ENCODE assay signal across 21 cellular contexts in genomic region chr2:231869704-231870103, GRCh38. TPM values are rescaled to one million over a fixed set of nuclear protein-coding genes. Genes with fewer than 3 reads are reported as not detected.
DNase-seq lines count a peak whose midpoint lies in the region; TF ChIP-seq lines count a peak whose summit lies in the region.
"Had no signal": no experiment of that assay in that cellular context is flagged by ENCODE, and none has a peak within 500 bp of the region (broad histone marks: within the 10 kb centered on the region; RNA-seq: fewer than 3 reads in every experiment).

No MANE protein-coding gene starts in this region.

- no peaks in the 10 kb centered on the region for H3K4me1 Mint-ChIP-seq in T-helper 2 cell treated with Interferon-gamma antibody and Interleukin-4, amounts not matched to agents 5 μg/mL and 100 μg/mL, for 36 hours (ENCODE audit: low read depth)
- no peaks in the 10 kb centered on the region for H3K4me1 Mint-ChIP-seq in MCF 10A (ENCODE audit: insufficient read depth, unreplicated experiment)
- H3K4me1 Mint-ChIP-seq in dendritic cell treated with granulocyte-macrophage colony-stimulating factor and Interleukin-4, amounts not matched to agents 40 ng/mL and 50 ng/mL, for 4 days (ENCODE audit: low read depth): no peaks in the 10 kb centered on the region
- no peaks in the 10 kb centered on the region for H3K4me1 Mint-ChIP-seq in nephron progenitor cell
- H3K4me1 Mint-ChIP-seq: B cell; CD4-positive, CD25-positive, alpha-beta regulatory T cell; H9 had no signal

- CTCF ChIA-PET in MCF 10A (lab: Yijun Ruan, JAX): interaction anchor here (1.3 kb wide), 1 partner anchor 15 kb away, joined by 4 read pairs; no protein-coding TSS in a partner anchor

- BruUV-seq in MCF 10A (replicated peaks; lab: Mats Ljungman, UMichigan): no TSS peak

- no peak overlapping the region for H3K4me3 ChIP-seq in breast epithelium
- H3K4me3 ChIP-seq in HAP-1: no peak overlapping the region
- H3K4me3 ChIP-seq: BLaER1, GM23248 had no signal

- no peak overlapping the region for H3K27ac ChIP-seq in breast epithelium
- H3K27ac ChIP-seq: 22Rv1, BLaER1, C4-2B, GM23248 had no signal

- H3K36me3 Mint-ChIP-seq in T-helper 2 cell treated with Interferon-gamma antibody and Interleukin-4, amounts not matched to agents 5 μg/mL and 100 μg/mL, for 36 hours (ENCODE audit: low read depth): no peaks in the 10 kb centered on the region
- no peaks in the 10 kb centered on the region for H3K36me3 Mint-ChIP-seq in MCF 10A (ENCODE audit: insufficient read depth, unreplicated experiment)
- peaks cover 6% of the 10 kb centered on the region for H3K36me3 Mint-ChIP-seq in dendritic cell treated with granulocyte-macrophage colony-stimulating factor and Interleukin-4, amounts not matched to agents 40 ng/mL and 50 ng/mL, for 4 days (ENCODE audit: low read depth)
- peaks cover 9% of the 10 kb centered on the region for H3K36me3 Mint-ChIP-seq in nephron progenitor cell (ENCODE audit: low read depth)
- H3K36me3 Mint-ChIP-seq: CD4-positive, CD25-positive, alpha-beta regulatory T cell; CD8-positive, alpha-beta T cell had no signal

- TF ChIP-seq POLR2A in breast epithelium (IDR thresholded peaks at IDR 0.05): no peak

- intact Hi-C loops in MCF 10A (cut with micrococcal nuclease) (no loop called here), breast epithelium (cut with DNase I; ENCODE audit: low total_unique reads) (no loop called here)
- intact Hi-C loops in dendritic cell treated with granulocyte-macrophage colony-stimulating factor and Interleukin-4, amounts not matched to agents 40 ng/mL and 50 ng/mL, for 4 days (cut with micrococcal nuclease): no loop called here

- H3K27me3 ChIP-seq in breast epithelium: peaks cover 0 to 4% of the 10 kb centered on the region in 2 donors
- peaks cover 10% of the 10 kb centered on the region; the same call in 1 of the 2 replicates for H3K27me3 ChIP-seq in HAP-1 (ENCODE audit: low read depth)
- H3K27me3 ChIP-seq: BLaER1 had no signal

- no peak for TF ChIP-seq CTCF in MCF 10A (IDR thresholded peaks at IDR 0.05; ENCODE audit: unreplicated experiment)
- no peak for TF ChIP-seq CTCF in breast epithelium (IDR thresholded peaks at IDR 0.05)
- no peak for TF ChIP-seq CTCF in nephron progenitor cell (IDR thresholded peaks at IDR 0.05)

- no peak for DNase-seq in T-helper 2 cell treated with Interferon-gamma antibody and Interleukin-4, amounts not matched to agents 5 μg/mL and 100 μg/mL, for 36 hours (ENCODE audit: low spot score)
- DNase-seq in T-helper 2 cell (no peak), MCF 10A (ENCODE audit: unreplicated experiment) (no peak), breast epithelium (ENCODE audit: low spot score in 2 of 2) (no peak), nephron progenitor cell (no peak), LoVo (ENCODE audit: low spot score) (no peak), HAP-1 (ENCODE audit: low spot score in 2 of 2) (no peak)
- DNase-seq: Caco-2; CD4-positive, CD25-positive, alpha-beta regulatory T cell; CD8-positive, alpha-beta T cell; DMS153; DND-41; GM23248; H9; HFFc6 had no signal

- in situ Hi-C loops in HAP-1 (cut with MboI; ENCODE audit: low sequenced_read_pairs): loop anchor here (10.0 kb wide), 1 partner anchor 55 kb away; no protein-coding TSS in a partner anchor

- H3K4me1 ChIP-seq in breast epithelium (no peaks in the 10 kb centered on the region), HAP-1 (no peaks in the 10 kb centered on the region; the same call in 1 of the 2 replicates)
- H3K4me1 ChIP-seq: Caco-2 had no signal

- peaks cover 0 to 8% of the 10 kb centered on the region in 2 donors for H3K9me3 ChIP-seq in breast epithelium
- H3K9me3 ChIP-seq in HAP-1: no peaks in the 10 kb centered on the region
- H3K9me3 ChIP-seq: BLaER1, Caco-2 had no signal

- H3K27me3 Mint-ChIP-seq in T-helper 2 cell treated with Interferon-gamma antibody and Interleukin-4, amounts not matched to agents 5 μg/mL and 100 μg/mL, for 36 hours (ENCODE audit: low read depth): peaks cover 2% of the 10 kb centered on the region
- peaks cover 32% of the 10 kb centered on the region for H3K27me3 Mint-ChIP-seq in MCF 10A (ENCODE audit: insufficient read depth, unreplicated experiment)
- H3K27me3 Mint-ChIP-seq in dendritic cell treated with granulocyte-macrophage colony-stimulating factor and Interleukin-4, amounts not matched to agents 40 ng/mL and 50 ng/mL, for 4 days: peaks cover 2% of the 10 kb centered on the region
- peaks cover 33% of the 10 kb centered on the region for H3K27me3 Mint-ChIP-seq in nephron progenitor cell (ENCODE audit: low read depth, poor library complexity)

- H3K27ac Mint-ChIP-seq in T-helper 2 cell treated with Interferon-gamma antibody and Interleukin-4, amounts not matched to agents 5 μg/mL and 100 μg/mL, for 36 hours: peak overlapping the region; percentile 68
- H3K27ac Mint-ChIP-seq in MCF 10A (ENCODE audit: low read depth, unreplicated experiment) (peak overlapping the region; percentile 71), nephron progenitor cell (peak overlapping the region; percentile 44)
- H3K27ac Mint-ChIP-seq in dendritic cell treated with granulocyte-macrophage colony-stimulating factor and Interleukin-4, amounts not matched to agents 40 ng/mL and 50 ng/mL, for 4 days: peak overlapping the region; percentile 43
- H3K27ac Mint-ChIP-seq: B cell; CD4-positive, CD25-positive, alpha-beta regulatory T cell; CD8-positive, alpha-beta T cell; H9; HFFc6 had no signal

- H3K4me3 Mint-ChIP-seq in T-helper 2 cell treated with Interferon-gamma antibody and Interleukin-4, amounts not matched to agents 5 μg/mL and 100 μg/mL, for 36 hours: no peak overlapping the region
- H3K4me3 Mint-ChIP-seq in MCF 10A (ENCODE audit: unreplicated experiment): no peak overlapping the region
- no peak overlapping the region for H3K4me3 Mint-ChIP-seq in dendritic cell treated with granulocyte-macrophage colony-stimulating factor and Interleukin-4, amounts not matched to agents 40 ng/mL and 50 ng/mL, for 4 days
- H3K4me3 Mint-ChIP-seq in nephron progenitor cell: no peak overlapping the region
- H3K4me3 Mint-ChIP-seq: B cell; CD8-positive, alpha-beta T cell; H9; HFFc6 had no signal

- peaks cover 4% of the 10 kb centered on the region for H3K9me3 Mint-ChIP-seq in T-helper 2 cell treated with Interferon-gamma antibody and Interleukin-4, amounts not matched to agents 5 μg/mL and 100 μg/mL, for 36 hours
- H3K9me3 Mint-ChIP-seq in MCF 10A (ENCODE audit: unreplicated experiment) (peaks cover 8% of the 10 kb centered on the region), nephron progenitor cell (peaks cover 35% of the 10 kb centered on the region)
- peaks cover 18% of the 10 kb centered on the region for H3K9me3 Mint-ChIP-seq in dendritic cell treated with granulocyte-macrophage colony-stimulating factor and Interleukin-4, amounts not matched to agents 40 ng/mL and 50 ng/mL, for 4 days

- H3K36me3 ChIP-seq in breast epithelium: no peaks in the 10 kb centered on the region
- no peaks in the 10 kb centered on the region for H3K36me3 ChIP-seq in HAP-1 (replicated peaks)
- H3K36me3 ChIP-seq: BLaER1 had no signal

- POLR2A ChIA-PET in MCF 10A (lab: Yijun Ruan, JAX): no interaction called here

RNA-seq across cellular contexts. Expression of gene NPPC, which starts 56.5 kb away (rescaled TPM):
- total RNA-seq in MCF 10A (2022) (not detected in 2 replicates), breast epithelium (under 1 TPM in 2 of 3 donors, not detected in 1; 0.44 to 0.66 TPM)
- total RNA-seq: Caco-2; CD4-positive, CD25-positive, alpha-beta regulatory T cell; GM23248; H4; HFFc6 had no signal
